21 cellular contexts compared by ENCODE assay signal in genomic region chr3:139506792-139507191, GRCh38. TPM values are rescaled to one million over a fixed set of nuclear protein-coding genes. Genes with fewer than 3 reads are reported as not detected.
A peak's percentile ranks its signal among the peaks of the same experiment; 100 is the strongest.
DNase-seq lines count a peak whose midpoint lies in the region; ATAC-seq, FAIRE-seq and TF ChIP-seq lines count a peak whose summit lies in the region.
"Had no signal": no experiment of that assay in that cellular context is flagged by ENCODE, and none has a peak within 500 bp of the region (broad histone marks: within the 10 kb centered on the region; RNA-seq: fewer than 3 reads in every experiment).

No MANE protein-coding gene starts in this region.

- TF ChIP-seq RAD21 in K562 (CRISPR knock-in tag; conservative IDR thresholded peaks at IDR 0.05 in 1 of 2, IDR thresholded peaks at IDR 0.05 in 1 of 2): peak; percentile 19 to 43; a peak in 3 of 4 replicates

- no peaks in the 10 kb centered on the region for H3K36me3 ChIP-seq in K562 (ENCODE audit: control insufficient read depth, insufficient read depth, low read length)
- H3K36me3 ChIP-seq in keratinocyte (ENCODE audit: control insufficient read depth in 2 of 2, extremely low read depth in 1 of 2, insufficient read depth in 2 of 2, low read length in 2 of 2): no peaks in the 10 kb centered on the region
- H3K36me3 ChIP-seq: cardiac muscle cell, right atrium auricular region, transverse colon had no signal

- no peaks in the 10 kb centered on the region; a peak in 1 of 5 replicates for H3K4me1 ChIP-seq in K562 (replicated peaks in 1 of 2; ENCODE audit: control insufficient read depth in 2 of 2, insufficient read depth in 2 of 2, low read length in 2 of 2)
- no peaks in the 10 kb centered on the region for H3K4me1 ChIP-seq in keratinocyte (ENCODE audit: control insufficient read depth, extremely low read depth, insufficient read depth, low read length)
- H3K4me1 ChIP-seq: right atrium auricular region, transverse colon had no signal

- no peaks in the 10 kb centered on the region for H3K9me1 ChIP-seq in K562 (ENCODE audit: control insufficient read depth, insufficient read depth, low read length)
- H3K9me1 ChIP-seq in keratinocyte (ENCODE audit: control insufficient read depth, extremely low read depth, insufficient read depth, low read length): no peaks in the 10 kb centered on the region

- dilution Hi-C loops in keratinocyte (cut with MboI; ENCODE audit: extremely low pct_ligation_motif_present, low sequenced_read_pairs): no loop called here

- CTCF ChIA-PET in K562 (lab: Yijun Ruan, JAX; ENCODE audit: low intra/inter-chr PET ratio): no interaction called here

- no peak for FAIRE-seq in K562 (lab: Jason Lieb, UNC)
- no peak for FAIRE-seq in keratinocyte (lab: Jason Lieb, UNC)
- FAIRE-seq in GM12891 (lab: Jason Lieb, UNC): no peak
- FAIRE-seq: A204.1 had no signal

- no peaks in the 10 kb centered on the region for H3K79me2 ChIP-seq in K562 (ENCODE audit: control insufficient read depth, insufficient read depth, low read length)
- no peaks in the 10 kb centered on the region for H3K79me2 ChIP-seq in keratinocyte (ENCODE audit: control insufficient read depth, insufficient read depth, low read length)

- intact Hi-C loops in K562 (cut with micrococcal nuclease): no loop called here

- POLR2A ChIA-PET in K562 (lab: Yijun Ruan, JAX): no interaction called here

- H3K27me3 ChIP-seq in K562 (ENCODE audit: control insufficient read depth in 2 of 2, insufficient read depth in 2 of 2, low read length in 2 of 2) (peaks cover 2% of the 10 kb centered on the region in 2 experiments; a peak in 3 of 5 replicates), keratinocyte (ENCODE audit: control insufficient read depth, extremely low read depth, insufficient read depth, low read length) (no peaks in the 10 kb centered on the region)
- H3K27me3 ChIP-seq: cardiac muscle cell, right atrium auricular region, transverse colon had no signal

- H3K27ac ChIP-seq in K562 (ENCODE audit: extremely low read depth, low read depth, low read length): no peak overlapping the region
- no peak overlapping the region for H3K27ac ChIP-seq in keratinocyte (ENCODE audit: control insufficient read depth, insufficient read depth, low read length)
- H3K27ac ChIP-seq: cardiac muscle cell, right atrium auricular region, transverse colon had no signal

- no peaks in the 10 kb centered on the region for H3K9me3 ChIP-seq in K562 (replicated peaks; ENCODE audit: control insufficient read depth, insufficient read depth, low read depth, low read length)
- H3K9me3 ChIP-seq in keratinocyte (ENCODE audit: control insufficient read depth, low read depth, low read length): no peaks in the 10 kb centered on the region
- H3K9me3 ChIP-seq: right atrium auricular region, transverse colon had no signal

- no peak for TF ChIP-seq POLR2A in K562 (conservative IDR thresholded peaks at IDR 0.05)
- TF ChIP-seq POLR2A in GM12891 (IDR thresholded peaks at IDR 0.05; ENCODE audit: low read depth, low read length): no peak

- 0% methylated on average over 2 of the region's 2 CpGs for WGBS in K562 (ENCODE audit: insufficient coverage, low coverage, missing lambda C conversion rate)

- no peak overlapping the region for H3K9ac ChIP-seq in K562 (ENCODE audit: insufficient read depth in 1 of 2, low read depth in 2 of 2, low read length in 2 of 2)
- no peak overlapping the region for H3K9ac ChIP-seq in keratinocyte (ENCODE audit: control insufficient read depth, extremely low read depth, insufficient read depth, low read length)

- H4K20me1 ChIP-seq in K562 (replicated peaks; ENCODE audit: control insufficient read depth, insufficient read depth, low read length) (no peaks in the 10 kb centered on the region), keratinocyte (ENCODE audit: control insufficient read depth, extremely low read depth, insufficient read depth, low read length) (no peaks in the 10 kb centered on the region)

- TF ChIP-seq CTCF in K562 (IDR thresholded peaks at IDR 0.05 in 2 of 3, conservative IDR thresholded peaks at IDR 0.05 in 1 of 3; ENCODE audit: insufficient read depth in 2 of 3, low read depth in 1 of 3, low read length in 3 of 3) (peak in 2 of 3 experiments; percentile 13 to 41; a peak in 2 of 6 replicates), keratinocyte (optimal IDR thresholded peaks at IDR 0.05 in 1 of 3, IDR thresholded peaks at IDR 0.05 in 1 of 3, conservative IDR thresholded peaks at IDR 0.05 in 1 of 3; ENCODE audit: extremely low read depth in 1 of 3, insufficient read depth in 2 of 3, low read length in 3 of 3) (peak in 2 of 3 experiments; percentile 19 to 51)

- DNase-seq in NCI-H1092 treated with DMSO at 0.1 percent for 48 hours (lab: John Stamatoyannopoulos, UW) (peak; percentile 28), NCI-H1092 (lab: John Stamatoyannopoulos, UW) (no peak), K562 (ENCODE audit: extremely low read depth in 1 of 4, low spot score in 3 of 4) (peak in 1 of 4 experiments; percentile 13), keratinocyte (ENCODE audit: low read depth, low spot score) (no peak), superior temporal gyrus (ENCODE audit: extremely low spot score) (peak; percentile 76), A172 (ENCODE audit: low spot score) (no peak), activated T-cell treated with anti-CD3 and anti-CD28 coated beads for 4 hours (no peak), GM12891 (ENCODE audit: insufficient read length, low spot score) (no peak)
- DNase-seq: activated CD4-positive, alpha-beta T cell treated with anti-CD3 and anti-CD28 coated beads, Interleukin-2, amount 10 ng/mL, durations not matched to agents 24 days and 14 days; activated naive CD8-positive, alpha-beta T cell treated with anti-CD3 and anti-CD28 coated beads for 36 hours; CD8-positive, alpha-beta T cell; glutamatergic neuron; IMR-90; left cardiac atrium; naive thymus-derived CD8-positive, alpha-beta T cell; NCI-H187; NCI-H510A treated with DMSO at 0.1 percent for 48 hours; transverse colon had no signal

- H3K4me2 ChIP-seq in K562 (ENCODE audit: insufficient read depth, low read length) (no peak overlapping the region), keratinocyte (ENCODE audit: control insufficient read depth, extremely low read depth, insufficient read depth, low read depth, low read length) (no peak overlapping the region)

- TF ChIP-seq EP300 in K562 (IDR thresholded peaks at IDR 0.05; ENCODE audit: low read length): no peak

- H3K4me3 ChIP-seq in K562 (no peak overlapping the region), keratinocyte (ENCODE audit: control insufficient read depth in 2 of 3, extremely low read depth in 1 of 3, insufficient read depth in 2 of 3, low read depth in 1 of 3, low read length in 3 of 3) (no peak overlapping the region)
- H3K4me3 ChIP-seq: cardiac muscle cell, right atrium auricular region, transverse colon had no signal

- peak; percentile 72 for ATAC-seq in K562
- ATAC-seq: CD8-positive, alpha-beta T cell; left cardiac atrium; naive thymus-derived CD8-positive, alpha-beta T cell had no signal

- H2AFZ ChIP-seq in K562 (ENCODE audit: low read depth, low read length) (no peak overlapping the region), keratinocyte (ENCODE audit: control insufficient read depth, low read length) (no peak overlapping the region)

- no TSS peak for BruUV-seq in K562 (replicated peaks; lab: Mats Ljungman, UMichigan)

- in situ Hi-C loops in K562 (cut with MboI): no loop called here

RNA-seq across cellular contexts. Expression of gene RBP2, which starts 30.5 kb away (rescaled TPM):
- not detected in 2 replicates for total RNA-seq in K562 (2011; cell fraction: chromatin; rRNA removed; ENCODE audit: low replicate concordance)
- total RNA-seq in K562 (2011; cell fraction: nucleolus; rRNA removed): not detected in 2 replicates
- not detected in 2 replicates for total RNA-seq in K562 (2011; cell fraction: nucleoplasm; rRNA removed)
- total RNA-seq in K562 (2014; rRNA removed) (not detected in 2 replicates), K562 (2014; rRNA removed; fragmentation: Illumina TruSeq; extraction: Trizol) (not detected in 2 replicates), K562 (2015; rRNA removed; fragmentation: Illumina TruSeq; extraction: Trizol) (not detected in 2 replicates), K562 (2021) (not detected in 2 replicates)
- polyA plus RNA-seq in K562 (2011; rRNA removed) (not detected in 2 replicates), K562 (2014; fragmentation: Illumina TruSeq; extraction: Trizol) (not detected in 2 replicates), K562 (2014; fragmentation: Nextera tagmentation; extraction: Ambion mirVana) (not detected), K562 (2014; rRNA removed) (not detected in 2 replicates), keratinocyte (not detected in 3 replicates)
- not detected in 2 replicates for polyA plus RNA-seq in K562 (2011; cell fraction: cytosol; rRNA removed)
- polyA plus RNA-seq in K562 (2011; cell fraction: nucleus; rRNA removed): not detected in 2 replicates
- polyA plus RNA-seq in K562 (2012): not detected in 2 replicates
- not detected in 2 replicates for polyA minus RNA-seq in K562 (2011; rRNA and poly(A)+ RNA removed)
- not detected in 2 replicates for polyA minus RNA-seq in K562 (2011; cell fraction: cytosol; rRNA and poly(A)+ RNA removed)
- not detected in 2 replicates for polyA minus RNA-seq in K562 (2011; cell fraction: nucleus; rRNA and poly(A)+ RNA removed)
- not detected for polyA plus RNA-seq in keratinocyte (2011; ENCODE audit: low read depth)
- polyA plus RNA-seq in keratinocyte (2011; cell fraction: cytosol; rRNA removed): not detected in 2 replicates
- polyA plus RNA-seq in keratinocyte (2011; cell fraction: nucleus; rRNA removed): not detected in 2 replicates
- polyA plus RNA-seq in keratinocyte (2012; ENCODE audit: low replicate concordance): not detected in 2 replicates
- not detected in 3 replicates for polyA minus RNA-seq in keratinocyte
- not detected for polyA minus RNA-seq in keratinocyte (2011; cell fraction: cytosol; rRNA and poly(A)+ RNA removed)
- polyA minus RNA-seq in keratinocyte (2011; cell fraction: nucleus; rRNA and poly(A)+ RNA removed): not detected in 2 replicates
- not detected in 2 replicates for total RNA-seq in A172 (2014; rRNA removed; shearing (Covaris generic))
- not detected for polyA plus RNA-seq in GM12891 (2012; ENCODE audit: low read depth, missing spikeins)
- total RNA-seq: activated CD4-positive, alpha-beta T cell treated with anti-CD3 and anti-CD28 coated beads, Interleukin-2, amount 10 ng/mL, durations not matched to agents 24 days and 14 days; activated naive CD8-positive, alpha-beta T cell treated with anti-CD3 and anti-CD28 coated beads for 36 hours; cardiac muscle cell; CD8-positive, alpha-beta T cell; IMR-90; left cardiac atrium; naive thymus-derived CD8-positive, alpha-beta T cell; right atrium auricular region had no signal
- polyA plus RNA-seq: cardiac muscle cell; IMR-90; naive thymus-derived CD8-positive, alpha-beta T cell had no signal

RNA-seq across cellular contexts. Expression of gene RBP1, which starts 32.8 kb away (rescaled TPM):
- total RNA-seq in K562 (2011; cell fraction: chromatin; rRNA removed; ENCODE audit: low replicate concordance): not detected in 2 replicates
- not detected in 2 replicates for total RNA-seq in K562 (2011; cell fraction: nucleolus; rRNA removed)
- total RNA-seq in K562 (2011; cell fraction: nucleoplasm; rRNA removed): not detected in 2 replicates
- not detected in 2 replicates for total RNA-seq in K562 (2014; rRNA removed)
- total RNA-seq in K562 (2014; rRNA removed; fragmentation: Illumina TruSeq; extraction: Trizol): not detected in 2 replicates
- total RNA-seq in K562 (2015; rRNA removed; fragmentation: Illumina TruSeq; extraction: Trizol): not detected in 2 replicates
- total RNA-seq in K562 (2021): 0.58 and 1.0 TPM in 2 replicates
- not detected in 2 replicates for polyA plus RNA-seq in K562 (2011; rRNA removed)
- polyA plus RNA-seq in K562 (2011; cell fraction: cytosol; rRNA removed): not detected in 2 replicates
- polyA plus RNA-seq in K562 (2011; cell fraction: nucleus; rRNA removed): not detected in 2 replicates
- polyA plus RNA-seq in K562 (2012): 0.30 TPM in 1 of 2 replicates, not detected in the other
- polyA plus RNA-seq in K562 (2014; fragmentation: Illumina TruSeq; extraction: Trizol): not detected in 2 replicates
- polyA plus RNA-seq in K562 (2014; fragmentation: Nextera tagmentation; extraction: Ambion mirVana): under 1 TPM in 1 of 2 experiments, not detected in 1; 0.03 TPM
- not detected in 2 replicates for polyA plus RNA-seq in K562 (2014; rRNA removed)
- not detected in 2 replicates for polyA minus RNA-seq in K562 (2011; rRNA and poly(A)+ RNA removed)
- not detected in 2 replicates for polyA minus RNA-seq in K562 (2011; cell fraction: cytosol; rRNA and poly(A)+ RNA removed)
- polyA minus RNA-seq in K562 (2011; cell fraction: nucleus; rRNA and poly(A)+ RNA removed): not detected in 2 replicates
- 11.9 to 28.6 TPM (median 14.5 TPM) in 3 replicates for polyA plus RNA-seq in keratinocyte
- polyA plus RNA-seq in keratinocyte (2011; ENCODE audit: low read depth): 9.2 TPM
- polyA plus RNA-seq in keratinocyte (2011; cell fraction: cytosol; rRNA removed): 6.2 and 13.6 TPM in 2 replicates
- 4.7 and 5.8 TPM in 2 replicates for polyA plus RNA-seq in keratinocyte (2011; cell fraction: nucleus; rRNA removed)
- polyA plus RNA-seq in keratinocyte (2012; ENCODE audit: low replicate concordance): 5.2 and 13.6 TPM in 2 replicates
- 2.7 to 19.9 TPM (median 3.0 TPM) in 3 replicates for polyA minus RNA-seq in keratinocyte
- not detected for polyA minus RNA-seq in keratinocyte (2011; cell fraction: cytosol; rRNA and poly(A)+ RNA removed)
- 1.6 TPM in 1 of 2 replicates, not detected in the other for polyA minus RNA-seq in keratinocyte (2011; cell fraction: nucleus; rRNA and poly(A)+ RNA removed)
- 0.83 and 5.6 TPM in 2 replicates for total RNA-seq in A172 (2014; rRNA removed; shearing (Covaris generic))
- 0.83 TPM for polyA plus RNA-seq in GM12891 (2012; ENCODE audit: low read depth, missing spikeins)
- total RNA-seq: activated CD4-positive, alpha-beta T cell treated with anti-CD3 and anti-CD28 coated beads, Interleukin-2, amount 10 ng/mL, durations not matched to agents 24 days and 14 days; activated naive CD8-positive, alpha-beta T cell treated with anti-CD3 and anti-CD28 coated beads for 36 hours; CD8-positive, alpha-beta T cell; naive thymus-derived CD8-positive, alpha-beta T cell had no signal
- polyA plus RNA-seq: naive thymus-derived CD8-positive, alpha-beta T cell had no signal

Comparison
In these comparisons a context has a peak if more than half of its experiments do, and no peak if none do; other contexts are left out.
1. DNase-seq: peak in NCI-H1092 treated with DMSO at 0.1 percent for 48 hours (single experiment) and superior temporal gyrus (single experiment); none in NCI-H1092 (single experiment), keratinocyte (single experiment), A172 (single experiment), activated T-cell treated with anti-CD3 and anti-CD28 coated beads for 4 hours (single experiment) and GM12891 (single experiment).